In the genomic region with DNA sequence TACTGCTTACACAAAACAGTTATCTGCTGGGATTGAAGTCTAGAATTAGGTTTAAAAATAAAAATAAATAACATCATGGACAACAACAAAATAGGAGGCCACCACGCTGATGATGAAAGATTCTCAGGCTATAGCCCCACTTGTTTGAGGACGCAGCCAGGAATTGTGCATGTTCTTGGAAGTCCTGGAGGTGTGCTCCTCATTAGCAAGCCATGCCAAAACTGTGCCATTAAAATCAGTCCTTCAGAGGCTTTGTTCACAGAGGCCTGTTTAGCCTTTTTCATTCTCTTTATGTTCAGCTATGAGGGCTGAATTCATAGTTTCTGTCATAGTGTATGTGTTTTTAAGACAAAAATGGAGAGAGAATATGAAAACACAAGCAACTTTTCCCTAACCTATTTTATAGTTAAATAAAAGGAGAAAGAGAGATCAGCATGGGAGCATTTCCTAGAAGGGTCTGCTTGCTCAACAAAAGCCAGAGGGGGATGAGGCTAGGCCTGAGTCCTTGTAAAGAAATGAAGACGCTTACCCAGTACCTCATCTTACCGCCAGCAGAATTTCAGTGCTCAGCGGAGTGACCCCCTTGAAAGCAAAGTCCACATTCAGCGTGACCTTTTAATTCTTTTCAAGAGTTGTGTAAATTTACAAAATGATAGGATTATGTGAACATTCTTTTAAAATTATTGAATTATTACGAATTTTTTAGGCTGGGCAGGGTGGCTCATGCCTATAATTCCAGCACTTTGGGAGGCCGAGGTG, we compare ENCODE assay signal across 2 cellular contexts. TPM values are rescaled to one million over a fixed set of nuclear protein-coding genes. Genes with fewer than 3 reads are reported as not detected.
"Had no signal": no experiment of that assay in that cellular context is flagged by ENCODE, and none has a peak within 500 bp of the region (broad histone marks: within the 10 kb centered on the region; RNA-seq: fewer than 3 reads in every experiment).

No MANE protein-coding gene starts in this region.

RNA-seq across cellular contexts. Expression of a gene that starts 46.2 kb away (rescaled TPM):
- total RNA-seq: activated B cell treated with CpG ODN at 0.5 μM for 24 hours; activated CD4-positive, alpha-beta T cell treated with anti-CD3 and anti-CD28 coated beads, Interleukin-2, amount 10 ng/mL, durations not matched to agents 24 days and 14 days had no signal
